ENCODE assay signal across 9 cellular contexts in the genomic region with DNA sequence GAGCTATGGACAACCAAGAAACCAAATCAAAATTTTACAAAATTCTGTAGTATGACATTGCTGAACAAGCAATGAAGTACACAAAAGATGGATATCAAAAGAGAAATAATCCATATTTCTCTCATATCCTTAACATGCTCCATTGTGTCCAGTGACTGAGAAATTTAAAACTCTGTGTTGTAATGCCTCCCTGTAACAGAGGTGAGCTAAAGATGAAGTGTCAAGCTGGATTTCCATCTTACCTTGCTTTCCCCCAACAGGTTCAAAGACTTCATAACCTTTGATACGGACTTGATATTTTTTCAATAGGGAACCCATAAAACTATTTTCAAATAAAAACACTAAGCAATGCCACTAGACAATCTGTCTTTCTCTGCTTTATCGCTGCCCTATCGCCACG.
DNase-seq lines count a peak whose midpoint lies in the region; ATAC-seq and TF ChIP-seq lines count a peak whose summit lies in the region.
"Had no signal": no experiment of that assay in that cellular context is flagged by ENCODE, and none has a peak within 500 bp of the region (broad histone marks: within the 10 kb centered on the region; RNA-seq: fewer than 3 reads in every experiment).

No MANE protein-coding gene starts in this region.

- H3K9me3 Mint-ChIP-seq in natural killer cell: no peaks in the 10 kb centered on the region

- peak overlapping the region; percentile 93 for H3K4me3 ChIP-seq in AG10803 (ENCODE audit: low read length)
- peak overlapping the region; percentile 66 for H3K4me3 ChIP-seq in LNCaP clone FGC (ENCODE audit: low read depth, low read length)
- H3K4me3 ChIP-seq in colonic mucosa: peak overlapping the region; percentile 60

- H3K9me3 ChIP-seq in colonic mucosa: no peaks in the 10 kb centered on the region

- no peaks in the 10 kb centered on the region for H3K36me3 Mint-ChIP-seq in natural killer cell

- peaks cover 8% of the 10 kb centered on the region for H3K4me1 ChIP-seq in colonic mucosa

- no peaks in the 10 kb centered on the region for H3K27me3 Mint-ChIP-seq in natural killer cell (ENCODE audit: low read depth in 2 of 2)

- peak overlapping the region in 1 of 2 donors; percentile 95 for H3K9ac ChIP-seq in colonic mucosa (ENCODE audit: low read depth in 2 of 2, low read length in 2 of 2)

- H3K36me3 ChIP-seq in colonic mucosa: no peaks in the 10 kb centered on the region

- peak overlapping the region; percentile 77 to 96 for H3K27ac Mint-ChIP-seq in natural killer cell

- TF ChIP-seq CTCF in AG10803 (conservative IDR thresholded peaks at IDR 0.05; ENCODE audit: low read length) (no peak), LNCaP clone FGC (IDR thresholded peaks at IDR 0.05; ENCODE audit: control insufficient read depth, extremely low read depth, insufficient read depth) (no peak), colonic mucosa (IDR thresholded peaks at IDR 0.05) (no peak), natural killer cell (IDR thresholded peaks at IDR 0.05) (no peak), GM20000 (IDR thresholded peaks at IDR 0.05; ENCODE audit: extremely low read depth, missing control alignments) (no peak)

- H3K4me3 Mint-ChIP-seq in natural killer cell: peak overlapping the region; percentile 96

- H3K27ac ChIP-seq in colonic mucosa: peak overlapping the region; percentile 95

- no peak for DNase-seq in AG10803 (ENCODE audit: low read depth)
- no peak for DNase-seq in LNCaP clone FGC (ENCODE audit: low read depth)
- DNase-seq in colonic mucosa: no peak
- no peak for DNase-seq in natural killer cell
- no peak for DNase-seq in GM20000 (ENCODE audit: low spot score)
- DNase-seq in stimulated activated CD4-positive, alpha-beta T cell treated with anti-CD3 and anti-CD28 coated beads, Interleukin-1b, Interleukin-23, amount 100 ng/mL, for 48 hours: no peak
- DNase-seq in NCI-H446 treated with DMSO at 0.1 percent for 48 hours (lab: John Stamatoyannopoulos, UW): no peak
- DNase-seq: NCI-H526 treated with DMSO at 0.1 percent for 48 hours had no signal

- intact Hi-C loops in colonic mucosa (cut with DNase I): no loop called here
- intact Hi-C loops in natural killer cell (cut with micrococcal nuclease): no loop called here

- H3K27me3 ChIP-seq in colonic mucosa: no peaks in the 10 kb centered on the region

- peaks cover 12 to 16% of the 10 kb centered on the region in 2 donors for H3K4me1 Mint-ChIP-seq in natural killer cell

- ATAC-seq in natural killer cell (no peak), HG02973 (IDR thresholded peaks at IDR 0.05; ENCODE audit: unreplicated experiment) (no peak)
